11 cellular contexts compared by ENCODE assay signal in genomic region chr2:219912530-219912929, GRCh38.
DNase-seq lines count a peak whose midpoint lies in the region; ATAC-seq and TF ChIP-seq lines count a peak whose summit lies in the region.
"Had no signal": no experiment of that assay in that cellular context is flagged by ENCODE, and none has a peak within 500 bp of the region (broad histone marks: within the 10 kb centered on the region; RNA-seq: fewer than 3 reads in every experiment).

No MANE protein-coding gene starts in this region.

- no peaks in the 10 kb centered on the region for H3F3A ChIP-seq in GM23338 (replicated peaks; ENCODE audit: low read depth)

- H3K4me1 Mint-ChIP-seq in GM23338 (no peaks in the 10 kb centered on the region), brain (peaks cover 44% of the 10 kb centered on the region), endodermal cell (peaks cover 28% of the 10 kb centered on the region)
- H3K4me1 Mint-ChIP-seq in stimulated activated effector memory CD8-positive, alpha-beta T cell treated with anti-CD3 and anti-CD28 coated beads, Interleukin-12 subunit alpha, Interleukin-12 subunit beta, amount 100 ng/mL, for 72 hours = no peaks in the 10 kb centered on the region

- 27 to 57% methylated on average over 6 of the region's 6 CpGs for WGBS in sigmoid colon, 2 donors
- WGBS in endodermal cell (ENCODE audit: insufficient coverage in 1 of 2, insufficient read length in 1 of 2), 2 experiments = 70 to 82% methylated on average over 5 to 6 of the region's 6 CpGs

- no peak overlapping the region for H3K9ac ChIP-seq in endodermal cell (ENCODE audit: extremely low read depth, low read length, poor library complexity, severe bottlenecking)

- H3K27me3 ChIP-seq in GM23338 (ENCODE audit: insufficient read depth) (no peaks in the 10 kb centered on the region), sigmoid colon (no peaks in the 10 kb centered on the region), endodermal cell (ENCODE audit: control insufficient read depth, insufficient read depth, low read length, poor library complexity, severe bottlenecking) (peaks cover 75% of the 10 kb centered on the region)
- H3K27me3 ChIP-seq: upper lobe of right lung had no signal

- no peak overlapping the region for H3K4me3 ChIP-seq in GM23338
- no peak overlapping the region for H3K4me3 ChIP-seq in sigmoid colon
- H3K4me3 ChIP-seq in endodermal cell (ENCODE audit: low read length) = no peak overlapping the region
- H3K4me3 ChIP-seq: upper lobe of right lung had no signal

- TF ChIP-seq CTCF in GM23338 (conservative IDR thresholded peaks at IDR 0.05; ENCODE audit: low read depth in 2 of 2) (no peak), brain (conservative IDR thresholded peaks at IDR 0.05) (no peak), sigmoid colon (IDR thresholded peaks at IDR 0.05) (peak in 2 of 4 experiments; percentile 38 to 45), endodermal cell (conservative IDR thresholded peaks at IDR 0.05) (no peak)

- H3K4me2 ChIP-seq in GM23338 = no peak overlapping the region

- H3K9me3 ChIP-seq in sigmoid colon (no peaks in the 10 kb centered on the region), endodermal cell (ENCODE audit: control insufficient read depth, low read length) (no peaks in the 10 kb centered on the region)
- H3K9me3 ChIP-seq: upper lobe of right lung had no signal

- peak; percentile 6 for DNase-seq in GM23338 (ENCODE audit: low spot score)
- peak; percentile 26 for DNase-seq in hepatic stellate cell (ENCODE audit: low spot score)
- peak; percentile 69 for DNase-seq in sigmoid colon
- no peak for DNase-seq in endodermal cell
- DNase-seq in NCI-H128 (lab: John Stamatoyannopoulos, UW; ENCODE audit: unreplicated experiment) = no peak
- no peak for DNase-seq in stimulated activated effector memory CD8-positive, alpha-beta T cell treated with anti-CD3 and anti-CD28 coated beads, Interleukin-12 subunit alpha, Interleukin-12 subunit beta, amount 100 ng/mL, for 72 hours (ENCODE audit: low spot score in 2 of 2)
- DNase-seq: SIG-M5, upper lobe of right lung had no signal

- intact Hi-C loops in sigmoid colon (cut with DNase I) = no loop called here

- H4K20me1 ChIP-seq in GM23338 (replicated peaks; ENCODE audit: insufficient read depth) = no peaks in the 10 kb centered on the region

- H3K9me2 ChIP-seq in GM23338 (ENCODE audit: insufficient read depth) = peaks cover 16% of the 10 kb centered on the region; the same call in 1 of the 2 replicates

- no peak overlapping the region for H2AFZ ChIP-seq in GM23338

- H3K27ac Mint-ChIP-seq in GM23338 (no peak overlapping the region), brain (peak overlapping the region; percentile 29 to 88 (median 49)), endodermal cell (no peak overlapping the region)
- no peak overlapping the region for H3K27ac Mint-ChIP-seq in stimulated activated effector memory CD8-positive, alpha-beta T cell treated with anti-CD3 and anti-CD28 coated beads, Interleukin-12 subunit alpha, Interleukin-12 subunit beta, amount 100 ng/mL, for 72 hours
- H3K27ac Mint-ChIP-seq: dendritic cell treated with granulocyte-macrophage colony-stimulating factor and Interleukin-4, amounts not matched to agents 40 ng/mL and 50 ng/mL, for 4 days had no signal

- H3K9me3 Mint-ChIP-seq in GM23338 = no peaks in the 10 kb centered on the region
- H3K9me3 Mint-ChIP-seq in brain = peaks cover 0 to 4% (median 2%) of the 10 kb centered on the region in 5 experiments
- H3K9me3 Mint-ChIP-seq in endodermal cell = no peaks in the 10 kb centered on the region
- no peaks in the 10 kb centered on the region for H3K9me3 Mint-ChIP-seq in stimulated activated effector memory CD8-positive, alpha-beta T cell treated with anti-CD3 and anti-CD28 coated beads, Interleukin-12 subunit alpha, Interleukin-12 subunit beta, amount 100 ng/mL, for 72 hours
- H3K9me3 Mint-ChIP-seq: dendritic cell treated with granulocyte-macrophage colony-stimulating factor and Interleukin-4, amounts not matched to agents 40 ng/mL and 50 ng/mL, for 4 days had no signal

- no peak for ATAC-seq in GM23338
- no peak for ATAC-seq in stimulated activated effector memory CD8-positive, alpha-beta T cell treated with anti-CD3 and anti-CD28 coated beads, Interleukin-12 subunit alpha, Interleukin-12 subunit beta, amount 100 ng/mL, for 72 hours
- no peak for ATAC-seq in HG02852 (IDR thresholded peaks at IDR 0.05; ENCODE audit: unreplicated experiment)
- ATAC-seq: upper lobe of right lung had no signal

- no peaks in the 10 kb centered on the region for H3K79me2 ChIP-seq in GM23338 (replicated peaks; ENCODE audit: insufficient read depth)

- H3K27me3 Mint-ChIP-seq in GM23338 (ENCODE audit: insufficient read depth, low read depth, poor library complexity) (no peaks in the 10 kb centered on the region), brain (no peaks in the 10 kb centered on the region), endodermal cell (ENCODE audit: insufficient read depth) (peaks cover 79% of the 10 kb centered on the region)
- H3K27me3 Mint-ChIP-seq: dendritic cell treated with granulocyte-macrophage colony-stimulating factor and Interleukin-4, amounts not matched to agents 40 ng/mL and 50 ng/mL, for 4 days had no signal

- H3K36me3 ChIP-seq in GM23338 (ENCODE audit: insufficient read depth) (no peaks in the 10 kb centered on the region), sigmoid colon (no peaks in the 10 kb centered on the region), endodermal cell (ENCODE audit: control insufficient read depth, insufficient read depth, low read length) (no peaks in the 10 kb centered on the region)
- H3K36me3 ChIP-seq: upper lobe of right lung had no signal

- no peaks in the 10 kb centered on the region for H3K4me1 ChIP-seq in GM23338 (ENCODE audit: insufficient read depth)
- H3K4me1 ChIP-seq in sigmoid colon = peaks cover 0 to 17% (median 8%) of the 10 kb centered on the region in 4 donors
- peaks cover 6% of the 10 kb centered on the region for H3K4me1 ChIP-seq in endodermal cell (ENCODE audit: control insufficient read depth, insufficient read depth, low read length)
- H3K4me1 ChIP-seq: upper lobe of right lung had no signal

- H3K4me3 Mint-ChIP-seq in GM23338 = no peak overlapping the region
- peak overlapping the region in 2 of 5 experiments; percentile 16 to 44 for H3K4me3 Mint-ChIP-seq in brain
- no peak overlapping the region for H3K4me3 Mint-ChIP-seq in endodermal cell
- H3K4me3 Mint-ChIP-seq in stimulated activated effector memory CD8-positive, alpha-beta T cell treated with anti-CD3 and anti-CD28 coated beads, Interleukin-12 subunit alpha, Interleukin-12 subunit beta, amount 100 ng/mL, for 72 hours = no peak overlapping the region
- H3K4me3 Mint-ChIP-seq: dendritic cell treated with granulocyte-macrophage colony-stimulating factor and Interleukin-4, amounts not matched to agents 40 ng/mL and 50 ng/mL, for 4 days had no signal

- H3K36me3 Mint-ChIP-seq in GM23338 (ENCODE audit: low read depth) (no peaks in the 10 kb centered on the region), brain (no peaks in the 10 kb centered on the region), endodermal cell (ENCODE audit: low read depth) (no peaks in the 10 kb centered on the region)
- H3K36me3 Mint-ChIP-seq in stimulated activated effector memory CD8-positive, alpha-beta T cell treated with anti-CD3 and anti-CD28 coated beads, Interleukin-12 subunit alpha, Interleukin-12 subunit beta, amount 100 ng/mL, for 72 hours = no peaks in the 10 kb centered on the region

- TF ChIP-seq EP300 in sigmoid colon (IDR thresholded peaks at IDR 0.05) = no peak

- H3K27ac ChIP-seq in GM23338 (ENCODE audit: low read depth) (no peak overlapping the region), sigmoid colon (peak overlapping the region in 1 of 4 donors; percentile 35), endodermal cell (ENCODE audit: low read depth, low read length) (no peak overlapping the region)
- H3K27ac ChIP-seq: upper lobe of right lung had no signal

- TF ChIP-seq POLR2A in sigmoid colon (IDR thresholded peaks at IDR 0.05) = no peak

TF ChIP-seq in GM23338, 12 proteins besides CTCF, POLR2A, EP300 and RAD21 (continues in another document):
- TF ChIP-seq STAT1 (IDR thresholded peaks at IDR 0.05; ENCODE audit: unreplicated experiment) (no peak), POLR2AphosphoS5 (IDR thresholded peaks at IDR 0.05; ENCODE audit: low read depth) (no peak), ZNF331 (CRISPR knock-in tag; IDR thresholded peaks at IDR 0.05; ENCODE audit: low read depth) (no peak), EZH2phosphoT487 (IDR thresholded peaks at IDR 0.05; ENCODE audit: unreplicated experiment) (no peak), EZH2 (IDR thresholded peaks at IDR 0.05; ENCODE audit: low read depth, unreplicated experiment) (no peak), ETS1 (IDR thresholded peaks at IDR 0.05) (no peak), ZNF114 (CRISPR knock-in tag; IDR thresholded peaks at IDR 0.05) (no peak)

Comparison
In these comparisons a context has a peak if more than half of its experiments do, and no peak if none do; other contexts are left out.
1. DNase-seq: peak in GM23338 (single experiment), hepatic stellate cell (single experiment) and sigmoid colon (single experiment); none in endodermal cell (single experiment), NCI-H128 (single experiment) and stimulated activated effector memory CD8-positive, alpha-beta T cell treated with anti-CD3 and anti-CD28 coated beads, Interleukin-12 subunit alpha, Interleukin-12 subunit beta, amount 100 ng/mL, for 72 hours (0 of 2).
2. H3K27ac Mint-ChIP-seq: peak in brain (5 of 5); none in GM23338 (single experiment), endodermal cell (single experiment) and stimulated activated effector memory CD8-positive, alpha-beta T cell treated with anti-CD3 and anti-CD28 coated beads, Interleukin-12 subunit alpha, Interleukin-12 subunit beta, amount 100 ng/mL, for 72 hours (single experiment).